ENCODE assay signal across 1 cellular context in genomic region chr3:13420817-13421755, GRCh38.
A peak's percentile ranks its signal among the peaks of the same experiment; 100 is the strongest.
TF ChIP-seq lines count a peak whose summit lies in the region.

No MANE protein-coding gene starts in this region.

TF ChIP-seq in HepG2, 621 proteins besides CTCF, POLR2A, EP300 and RAD21 (continued from another document):
- no peak for TF ChIP-seq TRAFD1 (CRISPR knock-in tag; IDR thresholded peaks at IDR 0.05; ENCODE audit: borderline replicate concordance)
- no peak for TF ChIP-seq MTF2 (CRISPR knock-in tag; IDR thresholded peaks at IDR 0.05; ENCODE audit: borderline replicate concordance)
- TF ChIP-seq KMT2A (CRISPR knock-in tag; IDR thresholded peaks at IDR 0.05), result no peak
- peak; percentile 11; the same call in 1 of the 2 replicates for TF ChIP-seq HIVEP1 (CRISPR knock-in tag; IDR thresholded peaks at IDR 0.05)
- no peak for TF ChIP-seq RFXAP (CRISPR knock-in tag; IDR thresholded peaks at IDR 0.05; ENCODE audit: borderline replicate concordance)
- no peak for TF ChIP-seq HNRNPL (IDR thresholded peaks at IDR 0.05; ENCODE audit: low read depth, low read length)
- TF ChIP-seq HOXA5 (CRISPR knock-in tag; IDR thresholded peaks at IDR 0.05), result no peak
- TF ChIP-seq TFDP2 (CRISPR knock-in tag; IDR thresholded peaks at IDR 0.05), result no peak
- TF ChIP-seq NCOA2 (CRISPR knock-in tag; IDR thresholded peaks at IDR 0.05), result no peak
- peak; percentile 44; the same call in 1 of the 2 replicates for TF ChIP-seq ZNF652 (CRISPR knock-in tag; IDR thresholded peaks at IDR 0.05; ENCODE audit: borderline replicate concordance, low read depth)
- no peak for TF ChIP-seq ZHX1 (CRISPR knock-in tag; IDR thresholded peaks at IDR 0.05; ENCODE audit: low read depth)
- TF ChIP-seq, protein P1, sequence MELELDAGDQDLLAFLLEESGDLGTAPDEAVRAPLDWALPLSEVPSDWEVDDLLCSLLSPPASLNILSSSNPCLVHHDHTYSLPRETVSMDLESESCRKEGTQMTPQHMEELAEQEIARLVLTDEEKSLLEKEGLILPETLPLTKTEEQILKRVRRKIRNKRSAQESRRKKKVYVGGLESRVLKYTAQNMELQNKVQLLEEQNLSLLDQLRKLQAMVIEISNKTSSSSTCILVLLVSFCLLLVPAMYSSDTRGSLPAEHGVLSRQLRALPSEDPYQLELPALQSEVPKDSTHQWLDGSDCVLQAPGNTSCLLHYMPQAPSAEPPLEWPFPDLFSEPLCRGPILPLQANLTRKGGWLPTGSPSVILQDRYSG (CRISPR knock-in tag; IDR thresholded peaks at IDR 0.05), result no peak
- no peak for TF ChIP-seq ZNF720 (CRISPR knock-in tag; IDR thresholded peaks at IDR 0.05)
- peak; percentile 74; the same call in 1 of the 2 replicates for TF ChIP-seq ZNF501 (CRISPR knock-in tag; IDR thresholded peaks at IDR 0.05)
- TF ChIP-seq, protein P2, sequence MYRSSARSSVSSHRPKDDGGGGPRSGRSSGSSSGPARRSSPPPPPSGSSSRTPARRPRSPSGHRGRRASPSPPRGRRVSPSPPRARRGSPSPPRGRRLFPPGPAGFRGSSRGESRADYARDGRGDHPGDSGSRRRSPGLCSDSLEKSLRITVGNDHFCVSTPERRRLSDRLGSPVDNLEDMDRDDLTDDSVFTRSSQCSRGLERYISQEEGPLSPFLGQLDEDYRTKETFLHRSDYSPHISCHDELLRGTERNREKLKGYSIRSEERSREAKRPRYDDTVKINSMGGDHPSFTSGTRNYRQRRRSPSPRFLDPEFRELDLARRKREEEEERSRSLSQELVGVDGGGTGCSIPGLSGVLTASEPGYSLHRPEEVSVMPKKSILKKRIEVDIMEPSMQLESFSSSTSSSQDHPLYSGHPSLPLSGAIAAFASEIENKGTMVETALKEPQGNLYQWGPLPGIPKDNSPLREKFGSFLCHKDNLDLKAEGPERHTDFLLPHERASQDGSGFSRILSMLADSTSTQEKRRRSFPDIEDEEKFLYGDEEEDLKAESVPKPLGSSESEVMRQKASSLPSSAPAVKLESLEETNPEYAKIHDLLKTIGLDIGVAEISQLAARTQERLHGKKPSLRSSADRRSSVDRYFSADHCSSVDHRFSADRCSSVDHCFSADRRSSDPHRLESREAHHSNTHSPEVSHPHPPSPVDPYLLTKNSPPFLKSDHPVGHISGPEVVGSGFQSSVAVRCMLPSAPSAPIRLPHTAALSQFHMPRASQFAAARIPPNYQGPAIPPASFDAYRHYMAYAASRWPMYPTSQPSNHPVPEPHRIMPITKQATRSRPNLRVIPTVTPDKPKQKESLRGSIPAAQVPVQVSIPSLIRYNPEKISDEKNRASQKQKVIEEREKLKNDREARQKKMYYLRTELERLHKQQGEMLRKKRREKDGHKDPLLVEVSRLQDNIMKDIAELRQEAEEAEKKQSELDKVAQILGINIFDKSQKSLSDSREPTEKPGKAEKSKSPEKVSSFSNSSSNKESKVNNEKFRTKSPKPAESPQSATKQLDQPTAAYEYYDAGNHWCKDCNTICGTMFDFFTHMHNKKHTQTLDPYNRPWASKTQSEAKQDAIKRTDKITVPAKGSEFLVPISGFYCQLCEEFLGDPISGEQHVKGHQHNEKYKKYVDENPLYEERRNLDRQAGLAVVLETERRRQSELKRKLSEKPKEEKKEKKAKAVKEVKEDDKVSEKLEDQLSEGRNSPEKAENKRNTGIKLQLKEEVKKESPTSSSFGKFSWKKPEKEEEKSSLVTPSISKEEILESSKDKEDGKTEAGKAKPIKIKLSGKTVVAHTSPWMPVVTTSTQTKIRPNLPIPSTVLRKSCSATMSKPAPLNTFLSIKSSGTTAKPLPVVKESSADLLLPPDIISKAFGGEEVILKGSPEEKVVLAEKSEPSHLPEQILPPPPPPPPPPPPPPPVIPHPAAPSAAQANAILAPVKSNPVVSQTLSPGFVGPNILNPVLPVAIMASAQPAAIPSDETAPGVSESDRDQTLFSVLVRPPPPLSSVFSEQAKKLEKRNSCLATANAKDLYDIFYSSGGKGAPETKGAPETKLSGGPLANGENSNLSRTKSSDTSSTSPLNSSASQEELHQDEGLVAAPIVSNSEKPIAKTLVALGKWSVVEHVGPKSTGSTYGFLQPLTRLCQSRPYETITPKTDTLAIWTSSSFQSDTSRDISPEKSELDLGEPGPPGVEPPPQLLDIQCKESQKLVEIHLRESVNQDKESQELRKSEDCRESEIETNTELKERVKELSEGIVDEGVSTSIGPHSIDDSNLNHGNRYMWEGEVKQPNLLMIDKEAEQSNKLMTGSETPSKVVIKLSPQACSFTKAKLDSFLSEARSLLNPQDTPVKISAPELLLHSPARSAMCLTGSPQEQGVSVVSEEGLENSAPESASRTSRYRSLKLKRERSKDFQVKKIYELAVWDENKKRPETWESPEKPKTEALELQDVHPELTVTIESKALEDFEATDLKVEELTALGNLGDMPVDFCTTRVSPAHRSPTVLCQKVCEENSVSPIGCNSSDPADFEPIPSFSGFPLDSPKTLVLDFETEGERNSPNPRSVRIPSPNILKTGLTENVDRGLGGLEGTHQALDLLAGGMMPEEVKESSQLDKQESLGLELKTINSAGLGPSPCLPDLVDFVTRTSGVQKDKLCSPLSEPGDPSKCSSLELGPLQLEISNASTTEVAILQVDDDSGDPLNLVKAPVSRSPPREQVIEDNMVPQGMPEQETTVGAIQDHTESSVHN (CRISPR knock-in tag; IDR thresholded peaks at IDR 0.05), result no peak
- TF ChIP-seq ETV5 (CRISPR knock-in tag; IDR thresholded peaks at IDR 0.05; ENCODE audit: borderline replicate concordance), result peak; percentile 33; the same call in 1 of the 2 replicates
- TF ChIP-seq PPARG (CRISPR knock-in tag; conservative IDR thresholded peaks at IDR 0.05), result no peak
- TF ChIP-seq SMC3 (IDR thresholded peaks at IDR 0.05; ENCODE audit: low read length), result no peak
- TF ChIP-seq SSRP1 (CRISPR knock-in tag; IDR thresholded peaks at IDR 0.05), result no peak
- TF ChIP-seq, protein P3, sequence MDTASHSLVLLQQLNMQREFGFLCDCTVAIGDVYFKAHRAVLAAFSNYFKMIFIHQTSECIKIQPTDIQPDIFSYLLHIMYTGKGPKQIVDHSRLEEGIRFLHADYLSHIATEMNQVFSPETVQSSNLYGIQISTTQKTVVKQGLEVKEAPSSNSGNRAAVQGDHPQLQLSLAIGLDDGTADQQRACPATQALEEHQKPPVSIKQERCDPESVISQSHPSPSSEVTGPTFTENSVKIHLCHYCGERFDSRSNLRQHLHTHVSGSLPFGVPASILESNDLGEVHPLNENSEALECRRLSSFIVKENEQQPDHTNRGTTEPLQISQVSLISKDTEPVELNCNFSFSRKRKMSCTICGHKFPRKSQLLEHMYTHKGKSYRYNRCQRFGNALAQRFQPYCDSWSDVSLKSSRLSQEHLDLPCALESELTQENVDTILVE (CRISPR knock-in tag; IDR thresholded peaks at IDR 0.05), result no peak
- TF ChIP-seq SPEN (CRISPR knock-in tag; IDR thresholded peaks at IDR 0.05; ENCODE audit: low read depth), result 0 out of 2 replicates have a peak, but pooled peaks have one; percentile 14
- no peak for TF ChIP-seq ZNF773 (CRISPR knock-in tag; IDR thresholded peaks at IDR 0.05; ENCODE audit: borderline replicate concordance)
- no peak for TF ChIP-seq SRF (IDR thresholded peaks at IDR 0.05; ENCODE audit: low read depth, low read length)
- TF ChIP-seq ATF7-NPFF (CRISPR knock-in tag; IDR thresholded peaks at IDR 0.05; ENCODE audit: low read depth), result no peak
- TF ChIP-seq NR2C2 (CRISPR knock-in tag; IDR thresholded peaks at IDR 0.05; ENCODE audit: borderline replicate concordance), result no peak
- TF ChIP-seq ZFYVE20 (CRISPR knock-in tag; IDR thresholded peaks at IDR 0.05; ENCODE audit: borderline replicate concordance, low read depth), result no peak
- TF ChIP-seq TMF1 (CRISPR knock-in tag; IDR thresholded peaks at IDR 0.05; ENCODE audit: low read depth), result no peak
